In the genomic region with DNA sequence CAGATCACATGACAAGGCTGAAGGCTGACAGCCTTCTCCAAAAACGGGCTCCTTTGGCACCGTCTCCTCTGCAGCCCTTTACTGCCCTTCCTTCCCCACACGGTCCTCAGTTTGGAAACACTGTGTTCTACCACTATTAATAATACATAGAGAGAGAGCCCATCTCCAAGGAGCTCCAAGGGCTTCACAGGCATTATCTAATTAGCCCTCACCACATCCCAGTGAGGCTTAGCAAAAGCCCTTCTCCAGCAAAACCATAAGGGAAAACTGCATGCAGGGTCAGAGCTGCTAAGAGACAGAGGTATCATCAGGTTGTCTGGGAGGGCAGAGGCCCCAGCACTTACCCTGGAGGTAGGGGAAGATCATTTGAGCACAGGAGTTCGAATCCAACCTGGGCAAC, we compare ENCODE assay signal across 23 cellular contexts.
"Had no signal": no experiment of that assay in that cellular context is flagged by ENCODE, and none has a peak within 500 bp of the region (broad histone marks: within the 10 kb centered on the region; RNA-seq: fewer than 3 reads in every experiment).

No MANE protein-coding gene starts in this region.

- H3K4me1 ChIP-seq: esophagus muscularis mucosa, foreskin keratinocyte, pancreas, psoas muscle, right atrium auricular region, suprapubic skin, tibial artery had no signal

- H3K27ac ChIP-seq: esophagus muscularis mucosa, foreskin keratinocyte, pancreas, psoas muscle, right atrium auricular region, suprapubic skin, tibial artery had no signal

- H3K4me3 ChIP-seq: esophagus muscularis mucosa, lung, pancreas, psoas muscle, right atrium auricular region, suprapubic skin, tibial artery had no signal

- H3K4me3 Mint-ChIP-seq: nephron, T-cell had no signal

- H3K36me3 Mint-ChIP-seq: activated naive CD4-positive, alpha-beta T cell treated with anti-CD3 and anti-CD28 coated beads, Interleukin-2, amount 50 U/mL, for 72 hours; T-cell had no signal

- H3K4me1 Mint-ChIP-seq: T-cell had no signal

- H3K27me3 ChIP-seq: esophagus muscularis mucosa, foreskin keratinocyte, pancreas, right atrium auricular region, suprapubic skin had no signal

- H3K9me3 Mint-ChIP-seq: activated naive CD4-positive, alpha-beta T cell treated with anti-CD3 and anti-CD28 coated beads, Interleukin-2, amount 50 U/mL, for 72 hours; activated T-cell treated with anti-CD3 and anti-CD28 coated beads, Interleukin-2, amount 50 U/mL, for 72 hours; T-cell had no signal

- H3K36me3 ChIP-seq: esophagus muscularis mucosa, pancreas, right atrium auricular region, suprapubic skin, tibial artery had no signal

- ATAC-seq: foreskin keratinocyte, left lobe of liver, pancreas, psoas muscle, T-cell had no signal

- DNase-seq: activated CD4-positive, alpha-beta T cell treated with anti-CD3 and anti-CD28 coated beads for 4 hours; activated CD4-positive, alpha-beta T cell treated with anti-CD3 and anti-CD28 coated beads, Interleukin-2, amount 50 U/mL, for 4 hours; activated CD4-positive, CD25-positive, alpha-beta regulatory T cell; activated naive CD4-positive, alpha-beta T cell; activated T-cell treated with anti-CD3 and anti-CD28 coated beads for 4 hours; activated T-cell treated with anti-CD3 and anti-CD28 coated beads, Interleukin-2, amount 50 U/mL, for 72 hours; dermis blood vessel endothelial cell; effector CD4-positive, alpha-beta T cell; pancreas; psoas muscle; stimulated activated CD4-positive, alpha-beta T cell treated with anti-CD3 and anti-CD28 coated beads, Interleukin-15, amount 100 ng/mL, for 24 hours; stimulated activated CD4-positive, alpha-beta T cell treated with anti-CD3 and anti-CD28 coated beads, Interleukin-2, amount 100 ng/mL, for 24 hours; stimulated activated naive CD4-positive, alpha-beta T cell; T-cell; tibial artery had no signal

- H3K27ac Mint-ChIP-seq: activated naive CD4-positive, alpha-beta T cell treated with anti-CD3 and anti-CD28 coated beads, Interleukin-2, amount 50 U/mL, for 72 hours; activated T-cell treated with anti-CD3 and anti-CD28 coated beads, Interleukin-2, amount 50 U/mL, for 72 hours; nephron; T-cell had no signal

- H3K9me3 ChIP-seq: esophagus muscularis mucosa, pancreas, psoas muscle, right atrium auricular region, suprapubic skin, tibial artery had no signal
